8 cellular contexts compared by ENCODE assay signal in genomic region chr16:17470002-17470870, GRCh38. TPM values are rescaled to one million over a fixed set of nuclear protein-coding genes. Genes with fewer than 3 reads are reported as not detected.
A peak's percentile ranks its signal among the peaks of the same experiment; 100 is the strongest.
DNase-seq lines count a peak whose midpoint lies in the region; ATAC-seq, FAIRE-seq and TF ChIP-seq lines count a peak whose summit lies in the region.

No MANE protein-coding gene starts in this region.

- DNase-seq in activated effector memory CD4-positive, alpha-beta T cell treated with anti-CD3 and anti-CD28 coated beads, Interleukin-2, amount 50 U/mL, for 16 hours = peak; percentile 76
- no peak for DNase-seq in activated effector memory CD4-positive, alpha-beta T cell treated with Interleukin-2 at 50 U/mL for 16 hours
- DNase-seq in activated CD8-positive, alpha-beta memory T cell treated with anti-CD3 and anti-CD28 coated beads, Interleukin-2, amount 50 U/mL, for 4 hours = peak; percentile 32
- DNase-seq in fibroblast of the aortic adventitia (ENCODE audit: low read depth) (peak; percentile 12), pancreas (peak; percentile 15 to 80 (median 42)), H4 (ENCODE audit: low spot score) (no peak), NOMO-1 treated with dmso at 0.1 percent for 144 hours (lab: John Stamatoyannopoulos, UW; ENCODE audit: unreplicated experiment) (no peak)

- H3K27me3 ChIP-seq in pancreas = no peaks in the 10 kb centered on the region

- 0 to 1% methylated on average over 44 to 96 of the region's 96 CpGs for WGBS in pancreas, 2 donors

- TF ChIP-seq CTCF in fibroblast of the aortic adventitia (IDR thresholded peaks at IDR 0.05; ENCODE audit: insufficient read depth, low read length) (no peak), pancreas (IDR thresholded peaks at IDR 0.05) (no peak)

- intact Hi-C loops in pancreas (cut with DNase I) = loop anchor here in 1 of 3 donors (10.0 kb wide), 1 partner anchor 195 kb away; no protein-coding TSS in a partner anchor

- FAIRE-seq in pancreas (lab: Jason Lieb, UNC) = no peak

- H3K9me3 ChIP-seq in pancreas = no peaks in the 10 kb centered on the region

- H3K4me3 ChIP-seq in fibroblast of the aortic adventitia (ENCODE audit: low read depth, low read length) (peak overlapping the region; percentile 75), pancreas (peak overlapping the region; percentile 57 to 75 (median 63))

- no peak overlapping the region for H3K27ac ChIP-seq in pancreas

- H3K36me3 ChIP-seq in pancreas = no peaks in the 10 kb centered on the region

- peaks cover 0 to 7% (median 0%) of the 10 kb centered on the region in 3 donors for H3K4me1 ChIP-seq in pancreas

- ATAC-seq in pancreas (peak; percentile 26 to 51 (median 42)), GM19395 (IDR thresholded peaks at IDR 0.05; ENCODE audit: unreplicated experiment) (no peak)

RNA-seq across cellular contexts. Expression of gene XYLT1, which starts 0.5 kb away (rescaled TPM):
- total RNA-seq in fibroblast of the aortic adventitia (ENCODE audit: low replicate concordance) = 9.2 and 32.7 TPM in 2 replicates
- total RNA-seq in pancreas = 1 to 10 TPM; 4.0 to 8.2 (median 4.9) TPM
- polyA plus RNA-seq in pancreas = 1 to 10 TPM; 1.6 to 1.8 TPM
- total RNA-seq in H4 (2014; rRNA removed; shearing (Covaris generic)) = 7.1 and 8.3 TPM in 2 replicates

Comparison
In these comparisons a context has a peak if more than half of its experiments do, and no peak if none do; other contexts are left out.
1. DNase-seq: peak in activated effector memory CD4-positive, alpha-beta T cell treated with anti-CD3 and anti-CD28 coated beads, Interleukin-2, amount 50 U/mL, for 16 hours (single experiment), activated CD8-positive, alpha-beta memory T cell treated with anti-CD3 and anti-CD28 coated beads, Interleukin-2, amount 50 U/mL, for 4 hours (single experiment), fibroblast of the aortic adventitia (single experiment) and pancreas (6 of 6); none in activated effector memory CD4-positive, alpha-beta T cell treated with Interleukin-2 at 50 U/mL for 16 hours (single experiment), H4 (single experiment) and NOMO-1 treated with dmso at 0.1 percent for 144 hours (single experiment).